In the genomic region with DNA sequence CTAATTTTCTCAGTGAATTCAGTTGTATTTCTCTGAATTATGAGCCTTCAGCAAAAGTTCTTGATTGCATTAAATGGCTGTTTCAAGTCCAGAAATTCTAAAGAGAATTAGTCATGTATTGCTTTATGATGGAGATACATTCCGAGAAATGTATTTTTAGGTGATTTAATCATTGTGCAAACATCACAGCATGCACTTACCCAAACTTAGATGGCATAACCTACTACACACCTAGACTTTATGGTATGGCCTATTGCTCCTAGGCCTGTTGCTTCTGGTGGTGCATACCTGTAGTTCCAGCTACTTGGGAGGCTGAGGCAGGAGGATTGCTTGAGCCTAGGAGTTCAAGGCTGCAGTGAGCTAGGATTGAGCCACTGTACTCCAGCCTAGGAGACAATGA, we compare ENCODE assay signal across 27 cellular contexts. TPM values are rescaled to one million over a fixed set of nuclear protein-coding genes. Genes with fewer than 3 reads are reported as not detected.
"Had no signal": no experiment of that assay in that cellular context is flagged by ENCODE, and none has a peak within 500 bp of the region (broad histone marks: within the 10 kb centered on the region; RNA-seq: fewer than 3 reads in every experiment).

No MANE protein-coding gene starts in this region.

- H3K9me3 Mint-ChIP-seq: naive B cell, WTC11 had no signal

- H3K36me3 Mint-ChIP-seq: activated naive CD8-positive, alpha-beta T cell treated with anti-CD3 and anti-CD28 coated beads for 36 hours; memory B cell; naive B cell; WTC11 had no signal

- H3K36me3 ChIP-seq: gastroesophageal sphincter, sigmoid colon, tibial artery, uterus had no signal

- H3K4me3 ChIP-seq: gastroesophageal sphincter, sigmoid colon, tibial artery, uterus had no signal

- H3K27ac Mint-ChIP-seq: activated CD4-positive, alpha-beta T cell treated with anti-CD3 and anti-CD28 coated beads for 36 hours; activated naive CD8-positive, alpha-beta T cell treated with anti-CD3 and anti-CD28 coated beads for 36 hours; memory B cell; WTC11 had no signal

- H3K4me1 Mint-ChIP-seq: activated CD4-positive, alpha-beta T cell treated with anti-CD3 and anti-CD28 coated beads for 36 hours; naive B cell had no signal

- H3K4me3 Mint-ChIP-seq: activated CD4-positive, alpha-beta T cell treated with anti-CD3 and anti-CD28 coated beads for 36 hours; activated naive CD8-positive, alpha-beta T cell treated with anti-CD3 and anti-CD28 coated beads for 36 hours; memory B cell; naive B cell; WTC11 had no signal

- ATAC-seq: activated CD4-positive, alpha-beta T cell treated with anti-CD3 and anti-CD28 coated beads for 36 hours; gastroesophageal sphincter; WTC11 had no signal

- DNase-seq: activated CD4-positive, alpha-beta T cell treated with anti-CD3 and anti-CD28 coated beads for 36 hours; activated CD4-positive, alpha-beta T cell treated with anti-CD3 and anti-CD28 coated beads, Interleukin-2, amount 50 U/mL, for 48 hours; activated CD8-positive, alpha-beta memory T cell treated with anti-CD3 and anti-CD28 coated beads, Interleukin-2, amount 50 U/mL, for 48 hours; activated naive CD4-positive, alpha-beta T cell treated with Interleukin-2 at 50 U/mL for 16 hours; activated naive CD8-positive, alpha-beta T cell treated with anti-CD3 and anti-CD28 coated beads for 36 hours; activated T-cell treated with anti-CD3 and anti-CD28 coated beads, Interleukin-2, amount 50 U/mL, for 48 hours; amniotic stem cell; cerebellar nuclear complex; erythroblast; head of caudate nucleus; naive B cell; nucleus accumbens; sigmoid colon; stimulated activated CD4-positive, alpha-beta T cell treated with anti-CD3 and anti-CD28 coated beads, Interleukin-2, amount 100 ng/mL, for 48 hours; stimulated activated CD8-positive, alpha-beta memory T cell treated with anti-CD3 and anti-CD28 coated beads, Interleukin-4, amount 100 ng/mL, for 48 hours; stimulated activated naive CD4-positive, alpha-beta T cell treated with Interleukin-2 at 50 U/mL for 16 hours; substantia nigra; T-helper 9 cell; tibial artery; uterus had no signal

- H3K9me3 ChIP-seq: uterus had no signal

- H3K27me3 ChIP-seq: gastroesophageal sphincter, sigmoid colon, tibial artery, uterus had no signal

- H3K27ac ChIP-seq: gastroesophageal sphincter, sigmoid colon, tibial artery, uterus had no signal

- H3K4me1 ChIP-seq: gastroesophageal sphincter, sigmoid colon, tibial artery, uterus had no signal

RNA-seq across cellular contexts. Expression of a gene that starts 44.2 kb away (rescaled TPM):
- total RNA-seq: activated CD4-positive, alpha-beta T cell treated with anti-CD3 and anti-CD28 coated beads for 36 hours; activated CD8-positive, alpha-beta memory T cell treated with anti-CD3 and anti-CD28 coated beads for 36 hours; activated naive CD8-positive, alpha-beta T cell treated with anti-CD3 and anti-CD28 coated beads for 36 hours; mononuclear cell; posterior vena cava; T-helper 1 cell treated with Interleukin-12 subunit alpha and Interleukin-12 subunit beta and Interleukin-4 antibody, amounts not matched to agents 30 ng/mL and 1 ng/mL, for 36 hours had no signal
